In the genomic region with DNA sequence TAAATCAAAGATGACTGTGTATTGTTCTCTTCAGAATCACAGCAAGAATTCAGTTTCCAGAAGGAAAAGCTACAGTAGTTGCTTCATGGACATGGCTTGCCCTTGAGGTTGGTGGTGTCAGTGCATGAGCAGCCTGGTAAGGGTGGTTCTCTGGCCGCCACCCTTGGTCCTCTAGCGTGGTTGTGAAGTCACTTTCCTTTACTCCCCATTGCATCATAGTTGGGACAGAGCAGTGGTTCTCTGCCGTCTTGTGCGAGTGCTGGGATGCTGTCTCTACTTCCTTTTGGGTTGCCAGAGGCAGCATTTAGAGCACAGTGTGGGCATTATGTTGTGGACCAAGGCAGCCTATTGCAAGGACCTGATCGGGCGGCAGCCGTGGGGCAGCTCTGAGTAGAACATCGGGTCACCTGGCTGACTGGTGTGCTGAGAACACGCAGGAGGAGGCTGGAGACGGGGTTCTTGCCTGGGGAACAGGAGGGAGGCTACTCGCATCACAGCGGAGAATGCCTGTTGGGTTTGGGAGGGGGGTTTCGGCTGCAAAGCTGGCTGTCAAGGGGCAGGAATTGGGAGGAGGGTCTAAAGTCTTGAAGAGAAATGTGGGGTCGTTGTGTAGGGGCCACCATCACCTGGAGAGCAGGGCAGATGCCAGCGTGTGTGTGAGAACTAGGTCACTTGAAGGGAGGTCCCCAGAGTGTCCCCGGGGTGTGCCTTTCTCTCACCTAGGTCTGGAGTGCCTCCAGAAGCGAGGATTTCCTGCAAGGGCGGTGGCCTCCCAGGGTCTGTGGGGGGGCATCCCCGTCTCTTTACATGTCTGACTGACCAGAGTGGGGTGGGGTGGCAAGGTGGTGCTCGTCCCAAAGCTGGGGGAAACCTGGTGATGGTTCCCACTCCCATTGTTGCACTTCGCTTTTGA, we compare ENCODE assay signal across 9 cellular contexts. TPM values are rescaled to one million over a fixed set of nuclear protein-coding genes. Genes with fewer than 3 reads are reported as not detected.
DNase-seq lines count a peak whose midpoint lies in the region; ATAC-seq and TF ChIP-seq lines count a peak whose summit lies in the region.
"Had no signal": no experiment of that assay in that cellular context is flagged by ENCODE, and none has a peak within 500 bp of the region (broad histone marks: within the 10 kb centered on the region; RNA-seq: fewer than 3 reads in every experiment).

No MANE protein-coding gene starts in this region.

- CTCF ChIA-PET in RWPE1 (lab: Yijun Ruan, JAX) = no interaction called here

- no peaks in the 10 kb centered on the region for H3K9me3 ChIP-seq in ovary
- H3K9me3 ChIP-seq: testis had no signal

- H3K9me3 Mint-ChIP-seq in endothelial cell (ENCODE audit: unreplicated experiment) = no peaks in the 10 kb centered on the region

- TF ChIP-seq EP300 in ovary (IDR thresholded peaks at IDR 0.05) = no peak

- intact Hi-C loops in ovary (cut with DNase I) = no loop called here

- H3K4me1 Mint-ChIP-seq in endothelial cell (ENCODE audit: unreplicated experiment) = peaks cover 76% of the 10 kb centered on the region

- peak overlapping the region; percentile 63 for H3K27ac Mint-ChIP-seq in endothelial cell (ENCODE audit: unreplicated experiment)

- peaks cover 13% of the 10 kb centered on the region for H3K36me3 Mint-ChIP-seq in endothelial cell (ENCODE audit: low read depth, unreplicated experiment)

- peaks cover 45% of the 10 kb centered on the region for H3K4me1 ChIP-seq in ovary (ENCODE audit: insufficient read depth)

- no peak for DNase-seq in RWPE1 (ENCODE audit: low spot score)
- DNase-seq in endothelial cell (ENCODE audit: low spot score) = no peak
- DNase-seq in ovary = peak in 3 of 5 donors; percentile 7 to 27 (median 15)
- DNase-seq in NCI-H2196 (lab: John Stamatoyannopoulos, UW; ENCODE audit: unreplicated experiment) = no peak
- DNase-seq in pons (ENCODE audit: low spot score) = no peak
- DNase-seq in middle frontal gyrus (ENCODE audit: extremely low spot score, low spot score) = no peak

- TF ChIP-seq POLR2A in GM18526 (IDR thresholded peaks at IDR 0.05; ENCODE audit: extremely low read depth, insufficient read length) = peak; percentile 18
- no peak for TF ChIP-seq POLR2A in ovary (IDR thresholded peaks at IDR 0.05)

- POLR2A ChIA-PET in RWPE1 (lab: Yijun Ruan, JAX; ENCODE audit: low non-redundant PET) = no interaction called here

- no peaks in the 10 kb centered on the region for H3K36me3 ChIP-seq in ovary

- no peak overlapping the region for H3K4me3 ChIP-seq in ovary
- H3K4me3 ChIP-seq: testis had no signal

- ATAC-seq in GM21423 (IDR thresholded peaks at IDR 0.05; ENCODE audit: unreplicated experiment) = no peak

- H3K27me3 Mint-ChIP-seq in endothelial cell (ENCODE audit: unreplicated experiment) = peaks cover 17% of the 10 kb centered on the region

- H3K27ac ChIP-seq in RWPE1 (peak overlapping the region; percentile 69), ovary (no peak overlapping the region)
- H3K27ac ChIP-seq: testis had no signal

- 72 to 75% (median 73%) methylated on average over 21 of the region's 21 CpGs for WGBS in ovary, 3 donors

- peak overlapping the region; percentile 74 for H3K4me3 Mint-ChIP-seq in endothelial cell (ENCODE audit: unreplicated experiment)

- TF ChIP-seq CTCF in RWPE1 (conservative IDR thresholded peaks at IDR 0.05; ENCODE audit: low read depth) (no peak), endothelial cell (IDR thresholded peaks at IDR 0.05; ENCODE audit: unreplicated experiment) (no peak), ovary (IDR thresholded peaks at IDR 0.05) (no peak)

- H3K27me3 ChIP-seq in ovary = no peaks in the 10 kb centered on the region
- H3K27me3 ChIP-seq: testis had no signal

RNA-seq across cellular contexts. Expression of a gene that starts 6.3 kb away (rescaled TPM):
- 393 TPM for total RNA-seq in endothelial cell (ENCODE audit: unreplicated experiment)
- 100 to 1,000 TPM; 209 to 345 (median 285) TPM for total RNA-seq in ovary
- 100 to 1,000 TPM; 179 to 307 TPM for polyA plus RNA-seq in ovary

RNA-seq across cellular contexts. Expression of a gene that starts 14.3 kb away (rescaled TPM):
- total RNA-seq in endothelial cell (ENCODE audit: unreplicated experiment) = 23.2 TPM
- total RNA-seq in ovary = 10 to 100 TPM; 16.0 to 24.7 (median 21.0) TPM
- 10 to 100 TPM in 1 of 2 donors, 1 to 10 TPM in 1; 2.8 to 29.3 TPM for polyA plus RNA-seq in ovary

RNA-seq across cellular contexts. Expression of a gene that starts 20.3 kb away (rescaled TPM):
- total RNA-seq in endothelial cell (ENCODE audit: unreplicated experiment) (47.5 TPM), ovary (10 to 100 TPM; 36.4 to 98.5 (median 43.3) TPM)
- polyA plus RNA-seq in ovary = 10 to 100 TPM; 14.6 to 87.5 TPM

RNA-seq across cellular contexts. Expression of a gene that starts 51.2 kb away (rescaled TPM):
- total RNA-seq in endothelial cell (ENCODE audit: unreplicated experiment) = 280 TPM
- 100 to 1,000 TPM; 129 to 256 (median 171) TPM for total RNA-seq in ovary
- polyA plus RNA-seq in ovary = 100 to 1,000 TPM in 1 of 2 donors, 10 to 100 TPM in 1; 17.7 to 228 TPM

Comparison
In these comparisons a context has a peak if more than half of its experiments do, and no peak if none do; other contexts are left out.
1. DNase-seq: peak in ovary (3 of 5); none in RWPE1 (single experiment), endothelial cell (single experiment), NCI-H2196 (single experiment), pons (single experiment) and middle frontal gyrus (single experiment).